22 cellular contexts compared by ENCODE assay signal in the genomic region with DNA sequence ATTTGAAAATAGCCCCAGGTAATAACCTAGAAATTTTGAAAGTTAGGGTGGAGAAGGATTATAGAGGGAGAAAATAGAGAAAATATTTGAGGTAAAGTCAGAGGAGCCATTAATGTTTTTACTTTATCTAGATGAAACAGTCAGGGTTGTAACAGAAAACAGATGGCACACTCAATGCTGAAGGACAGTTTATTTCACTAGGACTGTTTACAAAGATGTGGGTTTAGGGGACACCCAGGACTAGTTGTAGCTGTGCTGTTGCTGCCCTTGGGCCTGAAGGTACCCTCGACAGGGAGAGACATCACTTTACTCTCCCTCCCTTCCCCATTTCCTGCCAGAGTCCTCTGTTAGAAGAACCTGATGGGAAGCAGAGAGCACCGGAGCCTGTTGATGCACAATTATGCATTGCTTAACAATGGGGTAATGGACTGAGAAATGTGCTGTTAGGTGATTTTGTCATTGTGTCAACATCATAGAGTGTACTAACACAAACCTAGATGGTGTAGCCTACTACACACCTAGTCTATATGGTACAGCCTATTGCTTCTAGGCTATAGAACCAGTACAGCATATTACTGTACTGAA.
DNase-seq lines count a peak whose midpoint lies in the region; ATAC-seq, FAIRE-seq and TF ChIP-seq lines count a peak whose summit lies in the region.
"Had no signal": no experiment of that assay in that cellular context is flagged by ENCODE, and none has a peak within 500 bp of the region (broad histone marks: within the 10 kb centered on the region; RNA-seq: fewer than 3 reads in every experiment).

No MANE protein-coding gene starts in this region.

- H3K9me3 ChIP-seq in CD4-positive, alpha-beta T cell (ENCODE audit: control insufficient read depth, low read length): no peaks in the 10 kb centered on the region
- H3K9me3 ChIP-seq: adrenal gland, Caco-2, left ventricle myocardium inferior, neutrophil, testis had no signal

- TF ChIP-seq CTCF in CD4-positive, alpha-beta T cell (IDR thresholded peaks at IDR 0.05): no peak

- no peak overlapping the region for H2AK5ac ChIP-seq in mesendoderm (ENCODE audit: low read length)

- no peaks in the 10 kb centered on the region for H3K9me3 Mint-ChIP-seq in CD4-positive, alpha-beta T cell
- H3K9me3 Mint-ChIP-seq: central memory CD8-positive, alpha-beta T cell had no signal

- H3K4me1 Mint-ChIP-seq in CD4-positive, alpha-beta T cell (ENCODE audit: low read depth): no peaks in the 10 kb centered on the region

- H2BK120ac ChIP-seq in mesendoderm (ENCODE audit: low read depth, low read length): no peak overlapping the region

- H3K27me3 Mint-ChIP-seq in CD4-positive, alpha-beta T cell: no peaks in the 10 kb centered on the region
- H3K27me3 Mint-ChIP-seq: central memory CD8-positive, alpha-beta T cell had no signal

- CTCF ChIA-PET in CD4-positive, alpha-beta T cell (lab: Charles Lee): no interaction called here

- H3K79me2 ChIP-seq in mesendoderm (ENCODE audit: control insufficient read depth, insufficient read depth, low read length): no peaks in the 10 kb centered on the region

- H3K27me3 ChIP-seq in mesendoderm (ENCODE audit: insufficient read depth, low read length, poor library complexity): no peaks in the 10 kb centered on the region
- H3K27me3 ChIP-seq in CD4-positive, alpha-beta T cell (ENCODE audit: control insufficient read depth, insufficient read depth, low read length): no peaks in the 10 kb centered on the region
- H3K27me3 ChIP-seq: adrenal gland, neutrophil, testis had no signal

- no peak overlapping the region for H3K4me3 ChIP-seq in mesendoderm (ENCODE audit: low read length)
- H3K4me3 ChIP-seq: adrenal gland, left ventricle myocardium inferior, testis had no signal

- H3K4me1 ChIP-seq in mesendoderm (ENCODE audit: control insufficient read depth, low read depth, low read length): peaks cover 6% of the 10 kb centered on the region
- H3K4me1 ChIP-seq: Caco-2 had no signal

- H3K23ac ChIP-seq in mesendoderm (ENCODE audit: low read length): no peak overlapping the region

- H4K8ac ChIP-seq in mesendoderm (ENCODE audit: low read depth, low read length): no peak overlapping the region

- no peak overlapping the region for H3K27ac Mint-ChIP-seq in CD4-positive, alpha-beta T cell

- no peak overlapping the region for H3K9ac ChIP-seq in mesendoderm (ENCODE audit: low read length)

- TF ChIP-seq POLR2A in GM12891 (IDR thresholded peaks at IDR 0.05; ENCODE audit: low read depth, low read length): no peak

- peak; percentile 47 for FAIRE-seq in GM12891 (lab: Jason Lieb, UNC)
- FAIRE-seq: H54, TTC549 had no signal

- no peaks in the 10 kb centered on the region for H3K79me1 ChIP-seq in mesendoderm (ENCODE audit: low read length)

- no peak overlapping the region for H3K27ac ChIP-seq in mesendoderm (ENCODE audit: low read depth, low read length)
- H3K27ac ChIP-seq in CD4-positive, alpha-beta T cell (ENCODE audit: low read depth, low read length): no peak overlapping the region
- H3K27ac ChIP-seq: adrenal gland, left ventricle myocardium inferior, neutrophil, testis had no signal

- ATAC-seq in CD4-positive, alpha-beta T cell (ENCODE audit: poor library complexity): no peak
- ATAC-seq: esophagus mucosa had no signal

- no peak overlapping the region for H3K18ac ChIP-seq in mesendoderm (ENCODE audit: low read length)

- WGBS in mesendoderm (ENCODE audit: extremely low coverage, insufficient coverage, low lambda C conversion rate): no CpG with 5 or more reads among the region's 2 CpGs

- no peak overlapping the region for H3K4me2 ChIP-seq in mesendoderm (ENCODE audit: low read length)

- no peak for DNase-seq in GM12891 (ENCODE audit: insufficient read length, low spot score)
- DNase-seq in M059J (ENCODE audit: low read depth): peak; percentile 12
- DNase-seq in amniotic epithelial cell (ENCODE audit: low read depth): peak; percentile 35
- peak; percentile 5 for DNase-seq in mesendoderm
- no peak for DNase-seq in inferior parietal cortex (ENCODE audit: extremely low spot score)
- DNase-seq in amniotic stem cell (lab: John Stamatoyannopoulos, UW): no peak
- no peak for DNase-seq in CD4-positive, alpha-beta T cell
- DNase-seq: activated CD4-positive, alpha-beta T cell treated with anti-CD3 and anti-CD28 coated beads for 48 hours; adrenal gland; Caco-2; effector CD4-positive, alpha-beta T cell; left ventricle myocardium inferior; NCI-H1436 treated with DMSO at 0.1 percent for 48 hours; NCI-H345; retina; SW 1271; testis had no signal

- H2BK5ac ChIP-seq in mesendoderm (ENCODE audit: low read length): no peak overlapping the region

- no peak overlapping the region for H4K5ac ChIP-seq in mesendoderm (ENCODE audit: low read length)

- H3K4me3 Mint-ChIP-seq in CD4-positive, alpha-beta T cell: no peak overlapping the region
- H3K4me3 Mint-ChIP-seq: central memory CD8-positive, alpha-beta T cell had no signal

- intact Hi-C loops in CD4-positive, alpha-beta T cell (cut with DNase I, micrococcal nuclease): no loop called here

- H3K4ac ChIP-seq in mesendoderm (ENCODE audit: low read depth, low read length): no peak overlapping the region

- H3K36me3 Mint-ChIP-seq in CD4-positive, alpha-beta T cell (ENCODE audit: low read depth): peaks cover 68% of the 10 kb centered on the region

- H3K36me3 ChIP-seq in mesendoderm (ENCODE audit: control insufficient read depth, insufficient read depth, low read length): no peaks in the 10 kb centered on the region
- H3K36me3 ChIP-seq: left ventricle myocardium inferior, neutrophil had no signal

- no peak overlapping the region for H2BK15ac ChIP-seq in mesendoderm (replicated peaks; ENCODE audit: low read depth)

- POLR2A ChIA-PET in CD4-positive, alpha-beta T cell (lab: Charles Lee): no interaction called here

- no peak overlapping the region for H3K56ac ChIP-seq in mesendoderm (ENCODE audit: low read length)

TF ChIP-seq in GM12891, 5 proteins besides CTCF, POLR2A, EP300 and RAD21:
- no peak for TF ChIP-seq POLR2AphosphoS5 (IDR thresholded peaks at IDR 0.05; ENCODE audit: low read depth, low read length)
- TF ChIP-seq SPI1 (IDR thresholded peaks at IDR 0.05; ENCODE audit: low read depth, low read length): no peak
- TF ChIP-seq TAF1 (IDR thresholded peaks at IDR 0.05; ENCODE audit: low read depth, low read length): no peak
- TF ChIP-seq PAX5 (IDR thresholded peaks at IDR 0.05; ENCODE audit: insufficient read depth, low read length, severe bottlenecking): no peak
- TF ChIP-seq POU2F2 (IDR thresholded peaks at IDR 0.05; ENCODE audit: low read depth, low read length): no peak

Comparison
In these comparisons a context has a peak if more than half of its experiments do, and no peak if none do; other contexts are left out.
1. DNase-seq: peak in M059J (single experiment), amniotic epithelial cell (single experiment) and mesendoderm (single experiment); none in GM12891 (single experiment), inferior parietal cortex (single experiment), amniotic stem cell (single experiment) and CD4-positive, alpha-beta T cell (0 of 10).